In the genomic region with DNA sequence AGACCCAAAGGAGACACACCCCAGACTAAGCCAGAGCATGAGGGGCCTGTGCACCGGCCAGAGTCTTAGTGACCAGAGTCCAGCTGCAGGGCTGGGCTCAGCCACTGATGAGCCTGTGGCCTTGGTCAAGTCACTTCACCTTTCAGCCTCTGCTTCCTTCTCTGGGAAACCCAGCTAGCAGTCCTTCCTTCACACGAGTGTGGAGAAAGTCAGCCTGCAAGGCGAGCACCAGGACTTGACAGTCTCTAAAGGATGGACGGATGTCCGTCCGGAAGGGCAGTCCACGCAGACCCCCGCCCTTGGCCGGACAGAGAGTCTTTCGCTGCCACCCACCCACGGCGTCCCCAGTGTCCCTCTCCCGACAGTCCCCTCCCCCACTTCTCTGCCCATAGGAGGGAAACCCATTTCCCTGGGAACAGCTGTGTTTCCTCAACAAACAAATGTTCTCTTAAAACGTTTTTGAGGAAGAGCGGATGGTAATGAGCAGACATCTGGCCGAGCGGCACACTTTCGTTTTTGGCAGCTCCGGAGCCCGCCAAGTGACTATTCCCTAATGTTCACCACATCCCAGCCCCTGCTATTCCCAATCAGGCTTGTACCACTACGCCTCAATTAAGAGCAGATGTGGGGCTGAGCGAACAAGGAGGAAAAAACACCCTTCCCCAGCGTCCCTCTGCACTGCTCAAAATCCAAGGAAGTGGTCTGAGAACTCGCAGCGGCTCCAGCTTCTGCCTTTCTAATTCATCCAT, we compare ENCODE assay signal across 10 cellular contexts.
A peak's percentile ranks its signal among the peaks of the same experiment; 100 is the strongest.
DNase-seq lines count a peak whose midpoint lies in the region; ATAC-seq and TF ChIP-seq lines count a peak whose summit lies in the region.
"Had no signal": no experiment of that assay in that cellular context is flagged by ENCODE, and none has a peak within 500 bp of the region (broad histone marks: within the 10 kb centered on the region; RNA-seq: fewer than 3 reads in every experiment).

No MANE protein-coding gene starts in this region.

- H3K4me3 ChIP-seq in mammary epithelial cell (replicated peaks in 1 of 3; ENCODE audit: insufficient read depth in 1 of 3, low read depth in 2 of 3, low read length in 3 of 3) (no peak overlapping the region), subcutaneous abdominal adipose tissue (ENCODE audit: low read depth in 1 of 5, low read length in 5 of 5) (peak overlapping the region; percentile 50 to 69 (median 59))

- 93% methylated on average over 22 of the region's 25 CpGs for WGBS in mammary epithelial cell (ENCODE audit: low coverage, missing lambda C conversion rate)

- peak overlapping the region; percentile 85 for H3K27ac Mint-ChIP-seq in HFFc6

- in situ Hi-C loops in mammary epithelial cell (cut with MboI; ENCODE audit: low sequenced_read_pairs in 2 of 2): loop anchor here (10.0 to 25.0 kb wide), 2 partner anchors 499 to 901 kb away; partner anchors contain the start of genes RNU6-1 (in 2 of the 2) and SKOR1 (in 2 of the 2)

- CTCF ChIA-PET in mammary epithelial cell (lab: Charles Lee; ENCODE audit: low non-redundant PET): interaction anchor here (0.6 kb wide), 1 partner anchor 84 kb away, joined by 3 read pairs; no protein-coding TSS in a partner anchor

- ATAC-seq in HG03097 (IDR thresholded peaks at IDR 0.05; ENCODE audit: low FRiP score, unreplicated experiment): no peak

- H3K4me1 ChIP-seq in mammary epithelial cell (ENCODE audit: insufficient read depth, low read length) (peaks cover 19% of the 10 kb centered on the region), subcutaneous abdominal adipose tissue (ENCODE audit: control insufficient read depth in 5 of 5, insufficient read depth in 5 of 5, low read length in 5 of 5) (peaks cover 17 to 49% (median 40%) of the 10 kb centered on the region in 5 donors)

- intact Hi-C loops in mammary epithelial cell (cut with micrococcal nuclease): no loop called here

- H4K20me1 ChIP-seq in mammary epithelial cell (ENCODE audit: insufficient read depth, low read length): no peaks in the 10 kb centered on the region

- DNase-seq in HFFc6 (no peak), mammary epithelial cell (no peak), left kidney (ENCODE audit: low read depth, low spot score) (peak; percentile 72), NCI-H1092 (lab: John Stamatoyannopoulos, UW) (no peak), medulla oblongata (ENCODE audit: extremely low spot score) (no peak), NCI-H345 treated with DMSO at 0.1 percent for 48 hours (lab: John Stamatoyannopoulos, UW; ENCODE audit: unreplicated experiment) (no peak)

- no peak overlapping the region for H3K27ac ChIP-seq in mammary epithelial cell (ENCODE audit: insufficient read depth, low read depth, low read length)
- peak overlapping the region; percentile 74 for H3K27ac ChIP-seq in subcutaneous abdominal adipose tissue (ENCODE audit: low read depth, low read length)
- H3K27ac ChIP-seq: epithelial cell of prostate had no signal

- H3K36me3 Mint-ChIP-seq in HFFc6 (ENCODE audit: low read depth): peaks cover 29% of the 10 kb centered on the region

- H3K36me3 ChIP-seq in mammary epithelial cell (ENCODE audit: insufficient read depth, low read length): no peaks in the 10 kb centered on the region
- H3K36me3 ChIP-seq in subcutaneous abdominal adipose tissue (ENCODE audit: control insufficient read depth in 5 of 5, insufficient read depth in 5 of 5, low read length in 5 of 5): peaks cover 0 to 7% (median 5%) of the 10 kb centered on the region in 5 donors

- no peak overlapping the region for H3K9ac ChIP-seq in mammary epithelial cell (ENCODE audit: insufficient read depth, low read length)
- H3K9ac ChIP-seq in subcutaneous abdominal adipose tissue (ENCODE audit: low read length in 5 of 5): peak overlapping the region in 4 of 5 donors; percentile 32 to 71 (median 50)

- BruUV-seq in mammary epithelial cell (replicated peaks; lab: Mats Ljungman, UMichigan): no TSS peak

- H3K27me3 ChIP-seq in mammary epithelial cell (ENCODE audit: insufficient read depth, low read length) (no peaks in the 10 kb centered on the region), subcutaneous abdominal adipose tissue (ENCODE audit: control insufficient read depth in 5 of 5, insufficient read depth in 4 of 5, low read length in 5 of 5) (peaks cover 0 to 5% (median 0%) of the 10 kb centered on the region in 5 donors)

- TF ChIP-seq CTCF in HFFc6 (IDR thresholded peaks at IDR 0.05): no peak
- no peak for TF ChIP-seq CTCF in mammary epithelial cell (conservative IDR thresholded peaks at IDR 0.05 in 1 of 2, IDR thresholded peaks at IDR 0.05 in 1 of 2; ENCODE audit: extremely low read depth in 1 of 2, insufficient read depth in 1 of 2, low read depth in 1 of 2, low read length in 2 of 2)

- H3K4me3 Mint-ChIP-seq in HFFc6: peak overlapping the region; percentile 92
- H3K4me3 Mint-ChIP-seq: neural crest cell had no signal

- H3K79me2 ChIP-seq in mammary epithelial cell (ENCODE audit: insufficient read depth, low read length): no peaks in the 10 kb centered on the region

- H3K9me3 Mint-ChIP-seq in HFFc6: peaks cover 22% of the 10 kb centered on the region

- dilution Hi-C loops in mammary epithelial cell (cut with HindIII; ENCODE audit: low sequenced_read_pairs): no loop called here

- H3K9me3 ChIP-seq in mammary epithelial cell (replicated peaks; ENCODE audit: insufficient read depth, low read length) (peaks cover 9% of the 10 kb centered on the region), subcutaneous abdominal adipose tissue (ENCODE audit: control insufficient read depth in 5 of 5, low read length in 5 of 5) (peaks cover 0 to 14% (median 0%) of the 10 kb centered on the region in 5 donors)

- H3K4me2 ChIP-seq in mammary epithelial cell (ENCODE audit: insufficient read depth, low read depth, low read length): no peak overlapping the region

- H3K4me1 Mint-ChIP-seq in HFFc6 (ENCODE audit: low read depth): peaks cover 53% of the 10 kb centered on the region

- peak overlapping the region; percentile 23 for H2AFZ ChIP-seq in mammary epithelial cell (ENCODE audit: low read depth, low read length)

- peaks cover 3% of the 10 kb centered on the region for H3K27me3 Mint-ChIP-seq in HFFc6 (ENCODE audit: insufficient read depth)

Comparison
In these comparisons a context has a peak if more than half of its experiments do, and no peak if none do; other contexts are left out.
1. H3K4me3 ChIP-seq: peak in subcutaneous abdominal adipose tissue (5 of 5); none in mammary epithelial cell (0 of 3).